ENCODE assay signal across 10 cellular contexts in the genomic region with DNA sequence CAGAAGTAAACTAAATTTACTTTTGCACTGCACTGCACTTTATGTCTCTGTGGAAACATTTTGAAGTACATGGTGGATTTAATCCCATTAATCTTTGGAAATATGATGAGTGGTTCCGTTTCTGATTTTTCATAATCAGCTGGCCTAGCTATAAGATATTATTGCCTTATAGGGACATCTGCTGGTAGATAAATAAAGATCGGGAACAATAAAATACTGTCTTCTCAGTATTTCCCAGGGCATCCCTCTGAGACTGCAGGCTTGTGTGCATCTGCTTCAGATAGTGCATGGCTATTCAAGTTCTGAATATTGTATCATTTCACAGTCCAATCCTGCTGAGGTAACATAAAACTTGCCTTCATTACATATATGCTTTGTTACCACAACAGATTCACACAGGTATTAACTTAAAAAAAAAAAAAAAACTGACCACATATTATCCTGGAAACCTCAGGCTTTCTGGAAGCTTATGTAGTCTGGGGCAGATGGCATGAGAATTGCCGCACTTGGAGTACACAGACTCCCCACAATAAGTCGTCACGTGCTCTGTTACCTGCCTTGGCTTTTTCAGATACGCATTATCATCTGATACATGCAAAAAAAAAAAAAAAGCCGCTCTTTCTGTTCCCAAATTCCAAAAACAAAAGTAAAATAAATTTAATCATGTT.
A peak's percentile ranks its signal among the peaks of the same experiment; 100 is the strongest.
DNase-seq lines count a peak whose midpoint lies in the region; ATAC-seq and TF ChIP-seq lines count a peak whose summit lies in the region.
"Had no signal": no experiment of that assay in that cellular context is flagged by ENCODE, and none has a peak within 500 bp of the region (broad histone marks: within the 10 kb centered on the region; RNA-seq: fewer than 3 reads in every experiment).

No MANE protein-coding gene starts in this region.

- H3K9me3 ChIP-seq in MG63 (peaks cover 3% of the 10 kb centered on the region; the same call in 1 of the 2 replicates), lower lobe of right lung (no peaks in the 10 kb centered on the region)
- H3K9me3 ChIP-seq: BLaER1, SJSA1 had no signal

- H3K27me3 ChIP-seq in MG63 (no peaks in the 10 kb centered on the region), lower lobe of right lung (ENCODE audit: low read depth) (no peaks in the 10 kb centered on the region)
- H3K27me3 ChIP-seq: BLaER1, SJSA1 had no signal

- H3K9me3 Mint-ChIP-seq in brain (peaks cover 0 to 7% (median 0%) of the 10 kb centered on the region in 5 experiments), type B pancreatic cell (peaks cover 5% of the 10 kb centered on the region)

- H3K27ac ChIP-seq in lower lobe of right lung = no peak overlapping the region
- H3K27ac ChIP-seq: BLaER1, SJSA1 had no signal

- TF ChIP-seq CTCF in brain (conservative IDR thresholded peaks at IDR 0.05) (peak; percentile 38 to 58), type B pancreatic cell (conservative IDR thresholded peaks at IDR 0.05) (peak; percentile 55), lower lobe of right lung (IDR thresholded peaks at IDR 0.05) (no peak)

- H3K27me3 Mint-ChIP-seq in brain (no peaks in the 10 kb centered on the region), type B pancreatic cell (peaks cover 13% of the 10 kb centered on the region)

- no peaks in the 10 kb centered on the region for H3K36me3 Mint-ChIP-seq in brain
- no peaks in the 10 kb centered on the region for H3K36me3 Mint-ChIP-seq in type B pancreatic cell

- H3K4me3 Mint-ChIP-seq in brain = no peak overlapping the region
- H3K4me3 Mint-ChIP-seq in type B pancreatic cell = no peak overlapping the region

- no peaks in the 10 kb centered on the region for H3K4me1 ChIP-seq in lower lobe of right lung
- H3K4me1 ChIP-seq: BLaER1, SJSA1 had no signal

- H3K36me3 ChIP-seq in MG63 = no peaks in the 10 kb centered on the region
- no peaks in the 10 kb centered on the region for H3K36me3 ChIP-seq in lower lobe of right lung
- H3K36me3 ChIP-seq: BLaER1, SJSA1 had no signal

- DNase-seq in SIG-M5 treated with dmso at 0.1 percent for 504 hours (lab: John Stamatoyannopoulos, UW; ENCODE audit: unreplicated experiment) (peak; percentile 14), SIG-M5 (lab: John Stamatoyannopoulos, UW) (no peak), NCI-H1417 treated with DMSO at 0.1 percent for 48 hours (lab: John Stamatoyannopoulos, UW) (peak; percentile 10), type B pancreatic cell (ENCODE audit: extremely low spot score, unreplicated experiment) (no peak), MG63 (no peak), lower lobe of right lung (no peak)

- H3K4me1 Mint-ChIP-seq in brain (peaks cover 18% of the 10 kb centered on the region), type B pancreatic cell (ENCODE audit: unreplicated experiment) (no peaks in the 10 kb centered on the region)

- H3K4me3 ChIP-seq in MG63 (no peak overlapping the region), lower lobe of right lung (no peak overlapping the region)
- H3K4me3 ChIP-seq: BLaER1, SJSA1 had no signal

- H3K27ac Mint-ChIP-seq in brain (peak overlapping the region in 1 of 5 experiments; percentile 15), type B pancreatic cell (no peak overlapping the region)

- intact Hi-C loops in lower lobe of right lung (cut with DNase I) = no loop called here

- ATAC-seq in lower lobe of right lung (no peak), HG03378 (IDR thresholded peaks at IDR 0.05; ENCODE audit: unreplicated experiment) (no peak)

Comparison
In these comparisons a context has a peak if more than half of its experiments do, and no peak if none do; other contexts are left out.
1. DNase-seq: peak in SIG-M5 treated with dmso at 0.1 percent for 504 hours (single experiment) and NCI-H1417 treated with DMSO at 0.1 percent for 48 hours (single experiment); none in SIG-M5 (single experiment), type B pancreatic cell (single experiment), MG63 (single experiment) and lower lobe of right lung (single experiment).